Comparison of ENCODE assay signal across 8 cellular contexts in genomic region chr3:37993811-37994638, GRCh38. TPM values are rescaled to one million over a fixed set of nuclear protein-coding genes. Genes with fewer than 3 reads are reported as not detected.
A peak's percentile ranks its signal among the peaks of the same experiment; 100 is the strongest.
DNase-seq lines count a peak whose midpoint lies in the region; ATAC-seq, FAIRE-seq and TF ChIP-seq lines count a peak whose summit lies in the region.

No MANE protein-coding gene starts in this region.

- H4K20me1 ChIP-seq in fibroblast of lung (ENCODE audit: control insufficient read depth, extremely low read depth, insufficient read depth, low read length) = no peaks in the 10 kb centered on the region

- peaks cover 50% of the 10 kb centered on the region for H3K4me1 Mint-ChIP-seq in activated T-cell treated with anti-CD3 and anti-CD28 coated beads, Interleukin-2, amount 50 U/mL, for 4 hours (ENCODE audit: low read depth)
- peaks cover 38 to 46% of the 10 kb centered on the region in 2 donors for H3K4me1 Mint-ChIP-seq in natural killer cell treated with Interleukin-12 subunit alpha and Interleukin-12 subunit beta and Interleukin-15 and Interleukin-18, amount 100 ng/mL, for 72 hours (ENCODE audit: low read depth in 2 of 2)

- 13 to 41% (median 28%) methylated on average over 41 to 49 of the region's 49 CpGs for WGBS in stomach, 5 donors

- H3K4me3 ChIP-seq in fibroblast of lung (replicated peaks in 1 of 4; ENCODE audit: control extremely low read depth in 1 of 4, insufficient read depth in 1 of 4, low read depth in 3 of 4, low read length in 4 of 4) (peak overlapping the region; percentile 23 to 83 (median 59)), stomach (peak overlapping the region; percentile 54 to 59 (median 56))

- peak; percentile 62 for DNase-seq in GM12892 (ENCODE audit: insufficient read length)
- DNase-seq in NOMO-1 treated with DMSO at 0.1 percent for 48 hours (lab: John Stamatoyannopoulos, UW; ENCODE audit: unreplicated experiment) = peak; percentile 61
- peak; percentile 42 for DNase-seq in activated T-cell treated with anti-CD3 and anti-CD28 coated beads, Interleukin-2, amount 50 U/mL, for 4 hours
- peak; percentile 79 to 83 for DNase-seq in fibroblast of lung (ENCODE audit: low read depth in 2 of 2)
- peak; percentile 83 for DNase-seq in natural killer cell treated with Interleukin-12 subunit alpha and Interleukin-12 subunit beta and Interleukin-15 and Interleukin-18, amount 100 ng/mL, for 72 hours (ENCODE audit: low spot score)
- peak; percentile 52 for DNase-seq in stomach
- no peak for DNase-seq in amniotic stem cell (lab: John Stamatoyannopoulos, UW)

- peak overlapping the region; percentile 93 for H3K4me3 Mint-ChIP-seq in activated T-cell treated with anti-CD3 and anti-CD28 coated beads, Interleukin-2, amount 50 U/mL, for 4 hours
- H3K4me3 Mint-ChIP-seq in natural killer cell treated with Interleukin-12 subunit alpha and Interleukin-12 subunit beta and Interleukin-15 and Interleukin-18, amount 100 ng/mL, for 72 hours = peak overlapping the region; percentile 88

- peak overlapping the region; percentile 59 for H3K27ac ChIP-seq in fibroblast of lung (ENCODE audit: insufficient read depth, low read length)
- H3K27ac ChIP-seq in stomach = peak overlapping the region; percentile 86 to 92 (median 90)

- no peaks in the 10 kb centered on the region for H3K36me3 ChIP-seq in fibroblast of lung (ENCODE audit: control insufficient read depth, insufficient read depth, low read length)
- H3K36me3 ChIP-seq in stomach = peaks cover 0 to 21% (median 10%) of the 10 kb centered on the region in 4 donors

- TF ChIP-seq CTCF in fibroblast of lung (conservative IDR thresholded peaks at IDR 0.05 in 1 of 2, IDR thresholded peaks at IDR 0.05 in 1 of 2; ENCODE audit: low read depth in 1 of 2, low read length in 2 of 2) = peak in 1 of 2 donors; percentile 3
- TF ChIP-seq CTCF in stomach (IDR thresholded peaks at IDR 0.05) = peak in 1 of 7 experiments; percentile 7

- peak overlapping the region; percentile 85 for H2AFZ ChIP-seq in fibroblast of lung (ENCODE audit: low read length)

- no peaks in the 10 kb centered on the region for H3K9me3 Mint-ChIP-seq in activated T-cell treated with anti-CD3 and anti-CD28 coated beads, Interleukin-2, amount 50 U/mL, for 4 hours
- H3K9me3 Mint-ChIP-seq in natural killer cell treated with Interleukin-12 subunit alpha and Interleukin-12 subunit beta and Interleukin-15 and Interleukin-18, amount 100 ng/mL, for 72 hours = no peaks in the 10 kb centered on the region

- H3K27me3 ChIP-seq in fibroblast of lung (ENCODE audit: control insufficient read depth, insufficient read depth, low read length) (no peaks in the 10 kb centered on the region), stomach (no peaks in the 10 kb centered on the region)

- H3K27me3 Mint-ChIP-seq in activated T-cell treated with anti-CD3 and anti-CD28 coated beads, Interleukin-2, amount 50 U/mL, for 4 hours (ENCODE audit: low read depth) = no peaks in the 10 kb centered on the region
- H3K27me3 Mint-ChIP-seq in natural killer cell treated with Interleukin-12 subunit alpha and Interleukin-12 subunit beta and Interleukin-15 and Interleukin-18, amount 100 ng/mL, for 72 hours = no peaks in the 10 kb centered on the region

- H3K36me3 Mint-ChIP-seq in activated T-cell treated with anti-CD3 and anti-CD28 coated beads, Interleukin-2, amount 50 U/mL, for 4 hours (ENCODE audit: insufficient read depth) = peaks cover 11% of the 10 kb centered on the region
- peaks cover 8% of the 10 kb centered on the region for H3K36me3 Mint-ChIP-seq in natural killer cell treated with Interleukin-12 subunit alpha and Interleukin-12 subunit beta and Interleukin-15 and Interleukin-18, amount 100 ng/mL, for 72 hours

- peak; percentile 57 for ATAC-seq in HG02623 (IDR thresholded peaks at IDR 0.05; ENCODE audit: unreplicated experiment)
- peak; percentile 66 to 72 for ATAC-seq in activated T-cell treated with anti-CD3 and anti-CD28 coated beads, Interleukin-2, amount 50 U/mL, for 4 hours
- ATAC-seq in natural killer cell treated with Interleukin-12 subunit alpha and Interleukin-12 subunit beta and Interleukin-15 and Interleukin-18, amount 100 ng/mL, for 72 hours = peak; percentile 74 to 79

- peak; percentile 94 for TF ChIP-seq POLR2A in GM12892 (IDR thresholded peaks at IDR 0.05; ENCODE audit: low read depth, low read length)
- TF ChIP-seq POLR2A in stomach (IDR thresholded peaks at IDR 0.05) = no peak

- H3K9me3 ChIP-seq in fibroblast of lung (ENCODE audit: control insufficient read depth, insufficient read depth, low read depth, low read length) (no peaks in the 10 kb centered on the region), stomach (no peaks in the 10 kb centered on the region)

- no peaks in the 10 kb centered on the region for H3K79me2 ChIP-seq in fibroblast of lung (ENCODE audit: control insufficient read depth, insufficient read depth, low read length)

- peak; percentile 96 for FAIRE-seq in GM12892 (lab: Jason Lieb, UNC)

- H3K9ac ChIP-seq in fibroblast of lung (ENCODE audit: insufficient read depth, low read length) = peak overlapping the region; percentile 62

- H3K27ac Mint-ChIP-seq in natural killer cell treated with Interleukin-12 subunit alpha and Interleukin-12 subunit beta and Interleukin-15 and Interleukin-18, amount 100 ng/mL, for 72 hours = peak overlapping the region; percentile 92

- H3K4me1 ChIP-seq in fibroblast of lung (ENCODE audit: control insufficient read depth, extremely low read depth, insufficient read depth, low read length) = peaks cover 9% of the 10 kb centered on the region
- H3K4me1 ChIP-seq in stomach = peaks cover 25 to 71% (median 58%) of the 10 kb centered on the region in 4 donors

- intact Hi-C loops in stomach (cut with DNase I; ENCODE audit: low total_unique reads) = no loop called here

- TF ChIP-seq EP300 in stomach (IDR thresholded peaks at IDR 0.05) = no peak

- H3K4me2 ChIP-seq in fibroblast of lung (ENCODE audit: extremely low read depth, insufficient read depth, low read length) = peak overlapping the region; percentile 88

RNA-seq across cellular contexts. Expression of gene VILL, which starts 3.4 kb away (rescaled TPM):
- 4.0 TPM for polyA plus RNA-seq in GM12892 (2012; ENCODE audit: missing spikeins)
- 10 to 100 TPM; 15.0 to 16.8 (median 16.6) TPM for total RNA-seq in activated T-cell treated with anti-CD3 and anti-CD28 coated beads, Interleukin-2, amount 50 U/mL, for 4 hours
- total RNA-seq in fibroblast of lung = 6.7 and 9.4 TPM in 2 replicates
- 1.9 and 2.0 TPM in 2 replicates for polyA plus RNA-seq in fibroblast of lung
- 1.9 and 2.1 TPM in 2 replicates for polyA plus RNA-seq in fibroblast of lung (2012)
- 3.0 and 36.9 TPM in 2 replicates for polyA minus RNA-seq in fibroblast of lung (ENCODE audit: low replicate concordance)
- 10 to 100 TPM in 1 of 2 donors, 1 to 10 TPM in 1; 8.2 to 16.9 TPM for total RNA-seq in natural killer cell treated with Interleukin-12 subunit alpha and Interleukin-12 subunit beta and Interleukin-15 and Interleukin-18, amount 100 ng/mL, for 72 hours
- 100 to 1,000 TPM in 2 of 5 donors, 10 to 100 TPM in 3; 59.8 to 191 (median 86.8) TPM for total RNA-seq in stomach
- polyA plus RNA-seq in stomach = 100 to 1,000 TPM in 1 of 3 donors, 10 to 100 TPM in 2; 24.1 to 202 (median 43.7) TPM

RNA-seq across cellular contexts. Expression of gene PLCD1, which starts 35.4 kb away (rescaled TPM):
- 2.4 TPM for polyA plus RNA-seq in GM12892 (2012; ENCODE audit: missing spikeins)
- total RNA-seq in activated T-cell treated with anti-CD3 and anti-CD28 coated beads, Interleukin-2, amount 50 U/mL, for 4 hours = 1 to 10 TPM; 1.8 to 3.4 (median 1.9) TPM
- total RNA-seq in fibroblast of lung (31.8 and 47.2 TPM in 2 replicates), stomach (10 to 100 TPM in 4 of 5 donors, 1 to 10 TPM in 1; 8.2 to 73.9 (median 15.6) TPM)
- polyA plus RNA-seq in fibroblast of lung (8.2 and 10.5 TPM in 2 replicates), stomach (10 to 100 TPM in 2 of 3 donors, 1 to 10 TPM in 1; 9.8 to 27.1 (median 11.3) TPM)
- polyA plus RNA-seq in fibroblast of lung (2012) = 14.8 and 23.5 TPM in 2 replicates
- 56.2 and 91.4 TPM in 2 replicates for polyA minus RNA-seq in fibroblast of lung (ENCODE audit: low replicate concordance)
- 1 to 10 TPM; 5.8 to 7.7 TPM for total RNA-seq in natural killer cell treated with Interleukin-12 subunit alpha and Interleukin-12 subunit beta and Interleukin-15 and Interleukin-18, amount 100 ng/mL, for 72 hours

RNA-seq across cellular contexts. Expression of gene DLEC1, which starts 45.0 kb away (rescaled TPM):
- not detected for polyA plus RNA-seq in GM12892 (2012; ENCODE audit: missing spikeins)
- total RNA-seq in activated T-cell treated with anti-CD3 and anti-CD28 coated beads, Interleukin-2, amount 50 U/mL, for 4 hours = under 1 TPM; 0.05 to 0.16 (median 0.08) TPM
- total RNA-seq in fibroblast of lung (under 0.01 TPM in 2 replicates), stomach (1 to 10 TPM in 2 of 5 donors, not detected in 3; 1.3 to 1.5 TPM)
- polyA plus RNA-seq in fibroblast of lung (0.02 and 0.05 TPM in 2 replicates), stomach (under 1 TPM; 0.12 to 0.31 (median 0.20) TPM)
- 0.03 TPM in 1 of 2 replicates, not detected in the other for polyA plus RNA-seq in fibroblast of lung (2012)
- polyA minus RNA-seq in fibroblast of lung (ENCODE audit: low replicate concordance) = not detected in 2 replicates
- under 1 TPM; 0.25 to 0.52 TPM for total RNA-seq in natural killer cell treated with Interleukin-12 subunit alpha and Interleukin-12 subunit beta and Interleukin-15 and Interleukin-18, amount 100 ng/mL, for 72 hours
